Comparison of ENCODE assay signal across 17 cellular contexts in genomic region chr9:96493757-96494156, GRCh38.
"Had no signal": no experiment of that assay in that cellular context is flagged by ENCODE, and none has a peak within 500 bp of the region (broad histone marks: within the 10 kb centered on the region; RNA-seq: fewer than 3 reads in every experiment).

No MANE protein-coding gene starts in this region.

- H3K4me3 Mint-ChIP-seq: activated CD8-positive, alpha-beta memory T cell treated with anti-CD3 and anti-CD28 coated beads, Interleukin-2, amount 10 ng/mL, durations not matched to agents 7 days and 5 days; activated naive CD8-positive, alpha-beta T cell treated with anti-CD3 and anti-CD28 coated beads for 36 hours; activated T-cell treated with anti-CD3 and anti-CD28 coated beads, Interleukin-2, amount 50 U/mL, for 4 hours; stimulated activated naive B cell treated with anti-CD40 and anti-IgM and Interleukin-4, amounts not matched to agents 10 μg/mL and 1 μg/mL and 100 μg/mL, for 72 hours; T-helper 17 cell had no signal

- H3K9me3 Mint-ChIP-seq: activated naive CD8-positive, alpha-beta T cell treated with anti-CD3 and anti-CD28 coated beads for 36 hours; activated T-cell treated with anti-CD3 and anti-CD28 coated beads, Interleukin-2, amount 50 U/mL, for 4 hours; naive B cell; stimulated activated naive B cell treated with anti-CD40 and anti-IgM and Interleukin-4, amounts not matched to agents 10 μg/mL and 1 μg/mL and 100 μg/mL, for 72 hours had no signal

- H3K4me1 ChIP-seq: prostate gland, spleen had no signal

- H3K27ac ChIP-seq: prostate gland, spleen had no signal

- H3K9me3 ChIP-seq: prostate gland, SK-N-SH, spleen had no signal

- H3K9ac ChIP-seq: SK-N-SH had no signal

- H3K4me1 Mint-ChIP-seq: stimulated activated naive B cell treated with anti-CD40 and anti-IgM and Interleukin-4, amounts not matched to agents 10 μg/mL and 1 μg/mL and 100 μg/mL, for 72 hours had no signal

- ATAC-seq: activated CD8-positive, alpha-beta memory T cell treated with anti-CD3 and anti-CD28 coated beads, Interleukin-2, amount 10 ng/mL, durations not matched to agents 7 days and 5 days; activated T-cell treated with anti-CD3 and anti-CD28 coated beads, Interleukin-2, amount 50 U/mL, for 4 hours; stimulated activated naive B cell treated with anti-CD40 and anti-IgM and Interleukin-4, amounts not matched to agents 10 μg/mL and 1 μg/mL and 100 μg/mL, for 72 hours; T-helper 17 cell had no signal

- DNase-seq: activated CD4-positive, alpha-beta T cell treated with anti-CD3 and anti-CD28 coated beads, Interleukin-2, amount 50 U/mL, for 48 hours; activated CD4-positive, CD25-positive, alpha-beta regulatory T cell treated with anti-CD3 and anti-CD28 coated beads, Interleukin-2, amount 50 U/mL, for 72 hours; activated CD8-positive, alpha-beta memory T cell treated with anti-CD3 and anti-CD28 coated beads, Interleukin-2, amount 10 ng/mL, durations not matched to agents 7 days and 5 days; activated gamma-delta T cell; activated naive CD8-positive, alpha-beta T cell treated with anti-CD3 and anti-CD28 coated beads for 36 hours; activated T-cell treated with anti-CD3 and anti-CD28 coated beads, Interleukin-2, amount 50 U/mL, for 4 hours; aorta; effector CD8-positive, alpha-beta T cell; midbrain; naive B cell; SK-N-SH; spleen; stimulated activated CD4-positive, alpha-beta T cell treated with anti-CD3 and anti-CD28 coated beads, Interleukin-2, amount 100 ng/mL, for 24 hours; stimulated activated naive B cell treated with anti-CD40 and anti-IgM and Interleukin-4, amounts not matched to agents 10 μg/mL and 1 μg/mL and 100 μg/mL, for 72 hours; T-helper 17 cell had no signal

- H3K27ac Mint-ChIP-seq: activated CD8-positive, alpha-beta memory T cell treated with anti-CD3 and anti-CD28 coated beads, Interleukin-2, amount 10 ng/mL, durations not matched to agents 7 days and 5 days; activated naive CD8-positive, alpha-beta T cell treated with anti-CD3 and anti-CD28 coated beads for 36 hours; naive B cell; stimulated activated naive B cell treated with anti-CD40 and anti-IgM and Interleukin-4, amounts not matched to agents 10 μg/mL and 1 μg/mL and 100 μg/mL, for 72 hours had no signal

- H3K4me3 ChIP-seq: coronary artery, prostate gland, spleen had no signal

- H3K27me3 Mint-ChIP-seq: activated CD8-positive, alpha-beta memory T cell treated with anti-CD3 and anti-CD28 coated beads, Interleukin-2, amount 10 ng/mL, durations not matched to agents 7 days and 5 days; activated naive CD8-positive, alpha-beta T cell treated with anti-CD3 and anti-CD28 coated beads for 36 hours; naive B cell; stimulated activated naive B cell treated with anti-CD40 and anti-IgM and Interleukin-4, amounts not matched to agents 10 μg/mL and 1 μg/mL and 100 μg/mL, for 72 hours; T-helper 17 cell had no signal

- H3K27me3 ChIP-seq: spleen had no signal
